In the genomic region with DNA sequence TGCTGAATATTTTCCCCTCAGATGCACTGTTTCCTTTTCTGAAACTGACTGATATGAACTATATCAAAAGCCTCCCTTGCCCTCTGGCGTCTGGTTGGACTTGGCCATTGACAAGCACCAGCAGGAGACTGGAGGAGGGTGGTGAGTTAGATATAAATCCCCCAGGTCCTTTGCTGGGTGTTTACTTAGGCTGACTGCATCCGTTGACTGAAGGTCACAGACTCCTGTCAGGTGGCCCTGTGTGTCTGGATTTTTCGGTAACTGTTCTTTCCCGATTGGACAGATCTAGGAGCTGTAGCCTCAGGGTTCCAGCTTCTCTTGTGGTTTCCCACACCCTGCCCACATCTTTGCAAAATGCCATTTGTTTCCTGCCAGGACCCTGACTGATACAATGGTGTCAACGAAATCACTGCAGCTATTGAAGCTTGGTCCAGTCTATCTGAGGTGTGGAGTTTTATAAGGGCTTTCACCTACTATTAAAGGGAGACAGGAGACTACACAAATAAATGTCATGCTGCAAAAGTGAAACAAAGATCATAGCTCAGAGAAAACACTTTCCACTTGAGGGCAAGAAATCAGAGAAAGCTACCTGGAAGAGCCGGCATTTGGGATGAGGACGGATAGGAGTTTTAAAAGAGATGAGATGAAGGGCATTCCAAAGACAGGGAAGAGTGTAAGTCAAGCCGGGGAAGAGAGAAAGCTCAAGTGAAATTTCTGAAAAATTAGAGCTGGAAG, we compare ENCODE assay signal across 8 cellular contexts. TPM values are rescaled to one million over a fixed set of nuclear protein-coding genes. Genes with fewer than 3 reads are reported as not detected.
A peak's percentile ranks its signal among the peaks of the same experiment; 100 is the strongest.
DNase-seq lines count a peak whose midpoint lies in the region; ATAC-seq and TF ChIP-seq lines count a peak whose summit lies in the region.

No MANE protein-coding gene starts in this region.

- H3K4me3 Mint-ChIP-seq in activated CD4-positive, alpha-beta T cell treated with anti-CD3 and anti-CD28 coated beads, Interleukin-2, amount 10 ng/mL, durations not matched to agents 24 days and 14 days, result peak overlapping the region; percentile 90
- peak overlapping the region; percentile 77 to 86 (median 83) for H3K4me3 Mint-ChIP-seq in nephron

- no peak for TF ChIP-seq POLR2A in Peyer's patch (IDR thresholded peaks at IDR 0.05)

- H3K27ac ChIP-seq in Peyer's patch (peak overlapping the region in 3 of 4 donors; percentile 84 to 95 (median 88)), dorsolateral prefrontal cortex (peak overlapping the region in 38 of 59 donors; percentile 0 to 92 (median 52))

- H3K27me3 Mint-ChIP-seq in activated CD4-positive, alpha-beta T cell treated with anti-CD3 and anti-CD28 coated beads, Interleukin-2, amount 10 ng/mL, durations not matched to agents 24 days and 14 days, result peaks cover 37% of the 10 kb centered on the region
- H3K27me3 Mint-ChIP-seq in nephron (ENCODE audit: low read depth), result no peaks in the 10 kb centered on the region

- no peaks in the 10 kb centered on the region for H3K4me1 ChIP-seq in Peyer's patch

- TF ChIP-seq CTCF in Peyer's patch (IDR thresholded peaks at IDR 0.05) (peak in 3 of 6 experiments; percentile 43 to 52 (median 49)), dorsolateral prefrontal cortex (IDR thresholded peaks at IDR 0.05 in 54 of 56, conservative IDR thresholded peaks at IDR 0.05 in 2 of 56; ENCODE audit: low read depth in 1 of 56, partially characterized antibody in 56 of 56) (no peak), nephron (IDR thresholded peaks at IDR 0.05; ENCODE audit: unreplicated experiment in 3 of 3) (no peak)

- intact Hi-C loops in activated CD4-positive, alpha-beta T cell treated with anti-CD3 and anti-CD28 coated beads, Interleukin-2, amount 10 ng/mL, durations not matched to agents 24 days and 14 days (cut with micrococcal nuclease), result no loop called here
- intact Hi-C loops in dorsolateral prefrontal cortex (cut with DNase I), result no loop called here

- peaks cover 3% of the 10 kb centered on the region for H3K9me3 Mint-ChIP-seq in activated CD4-positive, alpha-beta T cell treated with anti-CD3 and anti-CD28 coated beads, Interleukin-2, amount 10 ng/mL, durations not matched to agents 24 days and 14 days
- no peaks in the 10 kb centered on the region for H3K9me3 Mint-ChIP-seq in nephron

- no peak for ATAC-seq in HG02610 (IDR thresholded peaks at IDR 0.05; ENCODE audit: unreplicated experiment)

- H3K27ac Mint-ChIP-seq in activated CD4-positive, alpha-beta T cell treated with anti-CD3 and anti-CD28 coated beads, Interleukin-2, amount 10 ng/mL, durations not matched to agents 24 days and 14 days, result no peak overlapping the region
- H3K27ac Mint-ChIP-seq in nephron, result peak overlapping the region; percentile 2 to 87 (median 83)

- no peaks in the 10 kb centered on the region for H3K36me3 Mint-ChIP-seq in activated CD4-positive, alpha-beta T cell treated with anti-CD3 and anti-CD28 coated beads, Interleukin-2, amount 10 ng/mL, durations not matched to agents 24 days and 14 days (ENCODE audit: low read depth)
- H3K36me3 Mint-ChIP-seq in nephron (ENCODE audit: low read depth), result no peaks in the 10 kb centered on the region

- H3K4me3 ChIP-seq in Peyer's patch (peak overlapping the region in 2 of 4 donors; percentile 89 to 93), dorsolateral prefrontal cortex (peak overlapping the region; percentile 65 to 98 (median 92))

- DNase-seq in activated CD4-positive, alpha-beta T cell treated with anti-CD3 and anti-CD28 coated beads, Interleukin-2, amount 10 ng/mL, durations not matched to agents 24 days and 14 days, result peak; percentile 60
- no peak for DNase-seq in activated CD4-positive, alpha-beta T cell treated with anti-CD3 and anti-CD28 coated beads for 4 hours
- DNase-seq in Peyer's patch (peak in 2 of 3 donors; percentile 52 to 61), dorsolateral prefrontal cortex (no peak), hypothalamus (lab: John Stamatoyannopoulos, UW) (no peak), NOMO-1 (lab: John Stamatoyannopoulos, UW; ENCODE audit: unreplicated experiment in 2 of 2) (no peak)

- H3K9me3 ChIP-seq in Peyer's patch, result no peaks in the 10 kb centered on the region

- H3K36me3 ChIP-seq in Peyer's patch, result no peaks in the 10 kb centered on the region

- H3K27me3 ChIP-seq in Peyer's patch (no peaks in the 10 kb centered on the region), dorsolateral prefrontal cortex (no peaks in the 10 kb centered on the region)

- H3K4me1 Mint-ChIP-seq in activated CD4-positive, alpha-beta T cell treated with anti-CD3 and anti-CD28 coated beads, Interleukin-2, amount 10 ng/mL, durations not matched to agents 24 days and 14 days, result peaks cover 28% of the 10 kb centered on the region
- peaks cover 28% of the 10 kb centered on the region for H3K4me1 Mint-ChIP-seq in nephron

RNA-seq across cellular contexts. Expression of gene MAGI3, which starts 1.5 kb away (rescaled TPM):
- total RNA-seq in activated CD4-positive, alpha-beta T cell treated with anti-CD3 and anti-CD28 coated beads, Interleukin-2, amount 10 ng/mL, durations not matched to agents 24 days and 14 days, result 3.7 and 3.8 TPM in 2 replicates
- 100 to 1,000 TPM in 2 of 4 donors, 10 to 100 TPM in 2; 60.2 to 120 (median 103) TPM for total RNA-seq in Peyer's patch
- 10 to 100 TPM; 16.5 to 59.9 (median 44.5) TPM for total RNA-seq in dorsolateral prefrontal cortex

Comparison
In these comparisons a context has a peak if more than half of its experiments do, and no peak if none do; other contexts are left out.
1. DNase-seq: peak in activated CD4-positive, alpha-beta T cell treated with anti-CD3 and anti-CD28 coated beads, Interleukin-2, amount 10 ng/mL, durations not matched to agents 24 days and 14 days (single experiment) and Peyer's patch (2 of 3); none in activated CD4-positive, alpha-beta T cell treated with anti-CD3 and anti-CD28 coated beads for 4 hours (0 of 2), dorsolateral prefrontal cortex (0 of 10), hypothalamus (0 of 51) and NOMO-1 (0 of 2).